Comparison of ENCODE assay signal across 8 cellular contexts in genomic region chr1:86502721-86503430, GRCh38. TPM values are rescaled to one million over a fixed set of nuclear protein-coding genes. Genes with fewer than 3 reads are reported as not detected.
DNase-seq lines count a peak whose midpoint lies in the region; ATAC-seq and TF ChIP-seq lines count a peak whose summit lies in the region.

No MANE protein-coding gene starts in this region.

- H3K4me2 ChIP-seq in GM23338, result peak overlapping the region; percentile 75
- H3K4me2 ChIP-seq in neural progenitor cell, result peak overlapping the region; percentile 73

- H3K27me3 Mint-ChIP-seq in GM23338 (ENCODE audit: insufficient read depth, low read depth, poor library complexity) (peaks cover 2% of the 10 kb centered on the region), neural progenitor cell (ENCODE audit: insufficient read depth, low read depth) (peaks cover 5% of the 10 kb centered on the region)

- H3K4me1 ChIP-seq in GM23338 (ENCODE audit: insufficient read depth) (peaks cover 13% of the 10 kb centered on the region; the same call in 1 of the 2 replicates), Peyer's patch (peaks cover 0 to 18% (median 0%) of the 10 kb centered on the region in 4 donors), neural progenitor cell (peaks cover 14% of the 10 kb centered on the region)

- H3K4me3 Mint-ChIP-seq in GM23338 (peak overlapping the region; percentile 78; the same call in 2 of the 3 replicates), neural progenitor cell (no peak overlapping the region)

- no peaks in the 10 kb centered on the region for H3K27me3 ChIP-seq in GM23338 (ENCODE audit: insufficient read depth)
- no peaks in the 10 kb centered on the region for H3K27me3 ChIP-seq in Peyer's patch
- H3K27me3 ChIP-seq in neural progenitor cell, result no peaks in the 10 kb centered on the region

- H3K27ac ChIP-seq in GM23338 (ENCODE audit: low read depth), result peak overlapping the region; percentile 99
- H3K27ac ChIP-seq in Peyer's patch, result peak overlapping the region in 3 of 4 donors; percentile 8 to 63 (median 40)
- no peak overlapping the region for H3K27ac ChIP-seq in neural progenitor cell

- H3K4me1 Mint-ChIP-seq in GM23338, result peaks cover 35% of the 10 kb centered on the region
- peaks cover 26% of the 10 kb centered on the region for H3K4me1 Mint-ChIP-seq in neural progenitor cell

- H3K79me2 ChIP-seq in GM23338 (replicated peaks; ENCODE audit: insufficient read depth) (no peaks in the 10 kb centered on the region), neural progenitor cell (ENCODE audit: low read depth) (no peaks in the 10 kb centered on the region)

- no peak for TF ChIP-seq POLR2A in Peyer's patch (IDR thresholded peaks at IDR 0.05)

- H3K36me3 Mint-ChIP-seq in GM23338 (ENCODE audit: low read depth) (no peaks in the 10 kb centered on the region; the same call in 2 of the 3 replicates), neural progenitor cell (peaks cover 2% of the 10 kb centered on the region)

- H2AFZ ChIP-seq in GM23338, result no peak overlapping the region
- peak overlapping the region; percentile 69 for H2AFZ ChIP-seq in neural progenitor cell (replicated peaks)

- peaks cover 8% of the 10 kb centered on the region for H3K9me3 Mint-ChIP-seq in GM23338
- no peaks in the 10 kb centered on the region for H3K9me3 Mint-ChIP-seq in neural progenitor cell

- peak; percentile 86 for ATAC-seq in GM23338
- peak; percentile 76 for ATAC-seq in esophagus mucosa
- ATAC-seq in GM18519 (IDR thresholded peaks at IDR 0.05; ENCODE audit: low FRiP score, unreplicated experiment), result no peak
- no peak for ATAC-seq in GM21737 (IDR thresholded peaks at IDR 0.05; ENCODE audit: unreplicated experiment)

- TF ChIP-seq CTCF in GM23338 (conservative IDR thresholded peaks at IDR 0.05; ENCODE audit: low read depth in 2 of 2) (peak in 1 of 2 experiments; percentile 58; a peak in 2 of 4 replicates), Peyer's patch (IDR thresholded peaks at IDR 0.05) (peak in 1 of 6 experiments; percentile 24), neural progenitor cell (IDR thresholded peaks at IDR 0.05) (no peak)

- in situ Hi-C loops in ACHN (cut with HindIII; ENCODE audit: low pct_ligation_motif_present, low pct_unique_long_range_greater_than_20kb, low sequenced_read_pairs), result no loop called here

- H4K20me1 ChIP-seq in GM23338 (replicated peaks; ENCODE audit: insufficient read depth) (no peaks in the 10 kb centered on the region), neural progenitor cell (ENCODE audit: low read depth) (no peaks in the 10 kb centered on the region)

- H3K36me3 ChIP-seq in GM23338 (ENCODE audit: insufficient read depth) (no peaks in the 10 kb centered on the region), Peyer's patch (no peaks in the 10 kb centered on the region), neural progenitor cell (no peaks in the 10 kb centered on the region)

- H3F3A ChIP-seq in GM23338 (replicated peaks; ENCODE audit: low read depth) (peaks cover 4% of the 10 kb centered on the region; the same call in 1 of the 2 replicates), neural progenitor cell (ENCODE audit: low read depth) (peaks cover 17% of the 10 kb centered on the region)

- peak; percentile 9 for DNase-seq in ACHN
- DNase-seq in GM23338 (ENCODE audit: low spot score), result peak; percentile 94
- DNase-seq in Peyer's patch, result peak in 2 of 3 donors; percentile 67 to 84
- peak; percentile 58 for DNase-seq in neural progenitor cell (ENCODE audit: low spot score)
- DNase-seq in NCI-H1417 (lab: John Stamatoyannopoulos, UW), result no peak

- H3K4me3 ChIP-seq in GM23338, result peak overlapping the region; percentile 51
- peak overlapping the region in 3 of 4 donors; percentile 19 to 42 (median 36) for H3K4me3 ChIP-seq in Peyer's patch
- peak overlapping the region; percentile 43 for H3K4me3 ChIP-seq in neural progenitor cell

- no peaks in the 10 kb centered on the region for H3K9me2 ChIP-seq in GM23338 (ENCODE audit: insufficient read depth)

- H3K9ac ChIP-seq in neural progenitor cell, result no peak overlapping the region

- H3K9me3 ChIP-seq in Peyer's patch (no peaks in the 10 kb centered on the region), neural progenitor cell (ENCODE audit: low read depth) (no peaks in the 10 kb centered on the region)

- H3K27ac Mint-ChIP-seq in GM23338 (peak overlapping the region; percentile 98), neural progenitor cell (no peak overlapping the region)

TF ChIP-seq in GM23338, 12 proteins besides CTCF, POLR2A, EP300 and RAD21 (continues in another document):
- TF ChIP-seq ZNF331 (CRISPR knock-in tag; IDR thresholded peaks at IDR 0.05; ENCODE audit: low read depth) (no peak), ETS1 (IDR thresholded peaks at IDR 0.05) (no peak), STAT1 (IDR thresholded peaks at IDR 0.05; ENCODE audit: unreplicated experiment) (no peak), ZNF462 (CRISPR knock-in tag; IDR thresholded peaks at IDR 0.05) (no peak), JUNB (IDR thresholded peaks at IDR 0.05; ENCODE audit: unreplicated experiment) (no peak)

RNA-seq across cellular contexts. Expression of gene CLCA1, which starts 34.1 kb away (rescaled TPM):
- not detected in 2 replicates for total RNA-seq in GM23338 (2014; rRNA removed; shearing (Covaris generic))
- polyA plus RNA-seq in GM23338 (2016; fragmentation: Nextera tagmentation; extraction: Ambion mirVana), result not detected in 2 replicates
- total RNA-seq in Peyer's patch (100 to 1,000 TPM in 3 of 4 donors, 10 to 100 TPM in 1; 87.5 to 841 (median 195) TPM), esophagus mucosa (0.08 TPM), neural progenitor cell (ENCODE audit: low replicate concordance) (not detected in 2 replicates)

RNA-seq across cellular contexts. Expression of gene CLCA4, which starts 44.0 kb away (rescaled TPM):
- total RNA-seq in GM23338 (2014; rRNA removed; shearing (Covaris generic)), result not detected in 2 replicates
- not detected in 2 replicates for polyA plus RNA-seq in GM23338 (2016; fragmentation: Nextera tagmentation; extraction: Ambion mirVana)
- 100 to 1,000 TPM in 1 of 4 donors, 10 to 100 TPM in 2, not detected in 1; 10.3 to 113 (median 14.1) TPM for total RNA-seq in Peyer's patch
- total RNA-seq in esophagus mucosa, result 230 TPM
- not detected in 2 replicates for total RNA-seq in neural progenitor cell (ENCODE audit: low replicate concordance)

Comparison
In these comparisons a context has a peak if more than half of its experiments do, and no peak if none do; other contexts are left out.
1. DNase-seq: peak in ACHN (single experiment), GM23338 (single experiment), Peyer's patch (2 of 3) and neural progenitor cell (single experiment); none in NCI-H1417 (0 of 3).
2. ATAC-seq: peak in GM23338 (single experiment) and esophagus mucosa (single experiment); none in GM18519 (single experiment) and GM21737 (single experiment).
3. RNA of gene CLCA1, which starts 34.1 kb away (total RNA-seq): 87.5 to 841 TPM in Peyer's patch; 0.08 TPM in esophagus mucosa (single experiment), not detected in GM23338 and not detected in neural progenitor cell; every median in the first group is over 10 times any median in the second.
4. Peak in every context shown above with its lines, with median percentiles within 50 percentile points of each other: H3K4me3 ChIP-seq.